14 cellular contexts compared by ENCODE assay signal in genomic region chr2:135904590-135904989, GRCh38. TPM values are rescaled to one million over a fixed set of nuclear protein-coding genes. Genes with fewer than 3 reads are reported as not detected.
DNase-seq lines count a peak whose midpoint lies in the region; ATAC-seq and TF ChIP-seq lines count a peak whose summit lies in the region.
"Had no signal": no experiment of that assay in that cellular context is flagged by ENCODE, and none has a peak within 500 bp of the region (broad histone marks: within the 10 kb centered on the region; RNA-seq: fewer than 3 reads in every experiment).

No MANE protein-coding gene starts in this region.

- H3K9me3 Mint-ChIP-seq in T-cell = no peaks in the 10 kb centered on the region

- peaks cover 37% of the 10 kb centered on the region for H3K36me3 Mint-ChIP-seq in T-cell

- H3K27ac ChIP-seq in epithelial cell of prostate = no peak overlapping the region
- H3K27ac ChIP-seq: esophagus muscularis mucosa, Peyer's patch had no signal

- intact Hi-C loops in head of caudate nucleus (cut with DNase I) = no loop called here

- H3K27ac Mint-ChIP-seq in T-cell = peak overlapping the region in 1 of 2 donors; percentile 71

- no peak for TF ChIP-seq CTCF in omental fat pad (IDR thresholded peaks at IDR 0.05)

- H3K4me1 Mint-ChIP-seq in T-cell = no peaks in the 10 kb centered on the region

- ATAC-seq in omental fat pad (ENCODE audit: low FRiP score) = peak; percentile 48
- no peak for ATAC-seq in T-cell (replicated peaks in 1 of 4)

- POLR2A ChIA-PET in T-cell (lab: Charles Lee) = interaction anchor here in 1 of 2 donors (0.6 kb wide), 1 partner anchor 404 kb away, joined by 5 read pairs; no protein-coding TSS in a partner anchor

- H3K4me3 Mint-ChIP-seq in T-cell = no peak overlapping the region

- no peaks in the 10 kb centered on the region for H3K27me3 Mint-ChIP-seq in T-cell

- CTCF ChIA-PET in T-cell (lab: Charles Lee) = interaction anchor here (0.6 to 0.9 kb wide), 3 partner anchors 10 to 185 kb away, joined by 3 to 5 read pairs (median 5); no protein-coding TSS in a partner anchor

- peak; percentile 52 for DNase-seq in EH (ENCODE audit: low read depth)
- DNase-seq in OCI-M1 (lab: John Stamatoyannopoulos, UW) = peak; percentile 45
- peak; percentile 2 for DNase-seq in epithelial cell of prostate (ENCODE audit: low read depth, low spot score)
- DNase-seq in omental fat pad (ENCODE audit: low spot score) = no peak
- no peak for DNase-seq in Ammon's horn (ENCODE audit: low spot score)
- DNase-seq in head of caudate nucleus = no peak
- DNase-seq in T-cell = no peak
- no peak for DNase-seq in NCI-H345 treated with DMSO at 0.1 percent for 48 hours (lab: John Stamatoyannopoulos, UW; ENCODE audit: unreplicated experiment)
- DNase-seq: aorta; KBM-7; kidney glomerular epithelial cell; Peyer's patch; stimulated activated CD4-positive, alpha-beta T cell treated with anti-CD3 and anti-CD28 coated beads, Interleukin-12 subunit alpha, Interleukin-12 subunit beta, amount 100 ng/mL, for 4 hours had no signal

RNA-seq across cellular contexts. Expression of gene MCM6, which starts 28.3 kb away (rescaled TPM):
- 10 to 100 TPM in 3 of 4 donors, 1 to 10 TPM in 1; 8.5 to 13.1 (median 12.2) TPM for total RNA-seq in omental fat pad
- total RNA-seq in T-cell = 10 to 100 TPM; 20.8 to 29.2 (median 26.1) TPM

Comparison
In these comparisons a context has a peak if more than half of its experiments do, and no peak if none do; other contexts are left out.
1. DNase-seq: peak in EH (single experiment), OCI-M1 (single experiment) and epithelial cell of prostate (single experiment); none in omental fat pad (single experiment), Ammon's horn (single experiment), head of caudate nucleus (0 of 42), T-cell (0 of 34) and NCI-H345 treated with DMSO at 0.1 percent for 48 hours (single experiment).